12 cellular contexts compared by ENCODE assay signal in the genomic region with DNA sequence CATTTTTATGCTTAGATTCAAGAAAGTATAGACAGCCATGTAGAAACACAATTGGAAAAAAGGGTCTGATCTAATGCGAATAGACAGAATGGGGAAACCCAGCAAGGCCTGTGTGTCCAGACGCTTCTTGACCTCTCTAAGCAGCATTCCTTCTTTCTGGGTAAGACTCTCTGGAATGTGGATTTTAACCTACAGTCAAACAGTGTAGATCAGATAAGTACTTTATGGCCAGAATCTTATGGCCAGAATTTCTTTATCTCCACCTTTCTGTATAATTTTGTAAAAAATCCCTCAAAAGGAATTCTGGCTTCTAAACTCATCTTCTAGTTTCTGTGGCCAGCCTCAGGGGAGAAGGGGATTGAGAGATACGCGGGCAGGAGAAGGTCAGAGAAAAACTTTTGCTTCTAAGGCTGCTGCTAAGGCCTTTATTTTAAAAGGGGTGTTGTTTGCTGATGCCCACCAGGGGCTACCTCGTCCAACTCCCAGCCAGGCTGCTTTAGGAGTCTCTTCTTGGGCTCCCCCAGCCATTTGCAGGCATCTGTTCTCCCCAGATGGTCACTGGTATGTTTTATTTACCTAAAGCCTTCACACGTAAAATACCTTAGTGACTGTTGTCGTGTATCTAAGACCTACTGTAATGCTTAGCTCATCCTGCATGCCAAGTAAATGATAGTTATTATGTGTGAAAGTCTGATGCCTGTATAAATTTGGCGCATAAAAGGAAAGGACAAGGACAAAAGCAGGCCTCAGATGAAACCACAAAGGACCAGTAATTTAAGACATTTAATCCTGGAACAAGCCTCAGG.
DNase-seq lines count a peak whose midpoint lies in the region; ATAC-seq and TF ChIP-seq lines count a peak whose summit lies in the region.
"Had no signal": no experiment of that assay in that cellular context is flagged by ENCODE, and none has a peak within 500 bp of the region (broad histone marks: within the 10 kb centered on the region; RNA-seq: fewer than 3 reads in every experiment).

No MANE protein-coding gene starts in this region.

- DNase-seq in HT1080 (ENCODE audit: low read depth) (peak; percentile 32), amniotic stem cell (lab: John Stamatoyannopoulos, UW) (peak; percentile 47), left lung (no peak), NCI-H1105 treated with DMSO at 0.1 percent for 48 hours (lab: John Stamatoyannopoulos, UW) (no peak), NCI-H510A treated with DMSO at 0.1 percent for 48 hours (lab: John Stamatoyannopoulos, UW) (no peak)
- DNase-seq in activated effector memory CD4-positive, alpha-beta T cell treated with Interleukin-2 at 50 U/mL for 16 hours = no peak
- DNase-seq: activated T-cell treated with anti-CD3 and anti-CD28 coated beads for 4 hours; stimulated activated CD4-positive, alpha-beta T cell treated with anti-CD3 and anti-CD28 coated beads, Interleukin-12 subunit alpha, Interleukin-12 subunit beta, amount 100 ng/mL, for 4 hours; thyroid gland had no signal

- H2AFZ ChIP-seq in ACC112 (ENCODE audit: low read length, unreplicated experiment) = no peak overlapping the region

- ATAC-seq in left lung = peak; percentile 87
- ATAC-seq in GM21825 (IDR thresholded peaks at IDR 0.05; ENCODE audit: unreplicated experiment) = no peak

- H3K4me1 ChIP-seq in ACC112 (ENCODE audit: control insufficient read depth, insufficient read depth, low read length, unreplicated experiment) = peaks cover 23% of the 10 kb centered on the region
- peaks cover 8 to 12% of the 10 kb centered on the region in 2 donors for H3K4me1 ChIP-seq in left lung

- H3K27me3 ChIP-seq in ACC112 (ENCODE audit: insufficient read depth, low read length) (no peaks in the 10 kb centered on the region), left lung (no peaks in the 10 kb centered on the region)
- H3K27me3 ChIP-seq: thyroid gland had no signal

- H3K79me2 ChIP-seq in ACC112 (ENCODE audit: control insufficient read depth, insufficient read depth, low read length, unreplicated experiment) = peaks cover 22% of the 10 kb centered on the region

- H3K36me3 ChIP-seq in ACC112 (ENCODE audit: insufficient read depth, low read length) (no peaks in the 10 kb centered on the region; the same call in 1 of the 2 replicates), left lung (peaks cover 0 to 2% of the 10 kb centered on the region in 2 donors)
- H3K36me3 ChIP-seq: thyroid gland had no signal

- no peaks in the 10 kb centered on the region for H3K9me3 ChIP-seq in left lung
- H3K9me3 ChIP-seq: thyroid gland had no signal

- no peak for TF ChIP-seq CTCF in left lung (IDR thresholded peaks at IDR 0.05)

- intact Hi-C loops in left lung (cut with DNase I) = no loop called here

- peak overlapping the region; percentile 84 for H3K27ac ChIP-seq in ACC112 (ENCODE audit: low read depth, low read length)
- peak overlapping the region in 1 of 2 donors; percentile 44 for H3K27ac ChIP-seq in left lung
- H3K27ac ChIP-seq: RWPE1, thyroid gland had no signal

- H3K4me3 ChIP-seq in ACC112 (ENCODE audit: low read depth, low read length) (peak overlapping the region; percentile 23; the same call in 1 of the 2 replicates), left lung (no peak overlapping the region)
- H3K4me3 ChIP-seq: thyroid gland had no signal

Comparison
In these comparisons a context has a peak if more than half of its experiments do, and no peak if none do; other contexts are left out.
1. DNase-seq: peak in HT1080 (single experiment) and amniotic stem cell (single experiment); none in left lung (0 of 2), NCI-H1105 treated with DMSO at 0.1 percent for 48 hours (single experiment), activated effector memory CD4-positive, alpha-beta T cell treated with Interleukin-2 at 50 U/mL for 16 hours (single experiment) and NCI-H510A treated with DMSO at 0.1 percent for 48 hours (single experiment).